In the genomic region with DNA sequence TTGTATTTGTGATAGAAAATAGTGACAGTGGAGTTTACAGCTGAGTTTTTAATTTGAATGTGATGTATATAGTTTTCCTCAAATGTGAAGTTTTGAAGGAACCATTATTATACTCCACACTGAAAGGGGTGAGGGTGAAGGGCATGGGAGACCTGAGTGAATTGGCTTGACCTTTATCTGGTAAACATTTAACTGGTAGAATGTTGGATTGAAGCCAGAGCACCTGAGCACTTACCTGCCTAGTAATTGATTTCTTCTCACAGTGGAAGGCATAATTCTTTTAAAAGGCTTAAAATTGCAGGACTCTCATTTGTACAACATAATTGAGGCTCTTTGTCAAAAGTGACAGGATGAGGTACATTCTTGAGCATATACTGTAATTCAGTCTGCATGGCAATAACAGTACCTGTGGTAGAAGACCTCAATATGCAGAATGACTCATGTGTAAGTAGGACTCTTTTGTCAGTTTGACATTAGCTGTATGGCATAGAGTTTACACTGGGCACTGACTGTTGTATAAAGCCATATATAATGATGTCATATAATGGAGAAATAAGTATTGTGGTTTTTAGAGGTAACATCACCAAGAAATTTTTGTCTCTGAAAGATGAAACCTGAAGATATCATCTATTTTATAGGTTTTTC, we compare ENCODE assay signal across 11 cellular contexts.
DNase-seq lines count a peak whose midpoint lies in the region; ATAC-seq and TF ChIP-seq lines count a peak whose summit lies in the region.
"Had no signal": no experiment of that assay in that cellular context is flagged by ENCODE, and none has a peak within 500 bp of the region (broad histone marks: within the 10 kb centered on the region; RNA-seq: fewer than 3 reads in every experiment).

No MANE protein-coding gene starts in this region.

- no peak overlapping the region for H3K27ac Mint-ChIP-seq in activated CD8-positive, alpha-beta memory T cell treated with anti-CD3 and anti-CD28 coated beads, Interleukin-2, amount 10 ng/mL, durations not matched to agents 7 days and 5 days
- H3K27ac Mint-ChIP-seq in endothelial cell (ENCODE audit: unreplicated experiment): no peak overlapping the region

- no peak for DNase-seq in activated CD8-positive, alpha-beta memory T cell treated with anti-CD3 and anti-CD28 coated beads, Interleukin-2, amount 10 ng/mL, durations not matched to agents 7 days and 5 days
- DNase-seq in activated CD8-positive, alpha-beta memory T cell treated with anti-CD3 and anti-CD28 coated beads for 24 hours: no peak
- peak; percentile 40 for DNase-seq in NCI-H2029 (lab: John Stamatoyannopoulos, UW)
- DNase-seq in renal cortical epithelial cell (ENCODE audit: low read depth): peak; percentile 9
- no peak for DNase-seq in DMS79 treated with DMSO at 0.1 percent for 48 hours (lab: John Stamatoyannopoulos, UW)
- DNase-seq in endothelial cell (ENCODE audit: low spot score): no peak
- no peak for DNase-seq in sigmoid colon
- DNase-seq: islet precursor cell, NCI-H524 treated with DMSO at 0.1 percent for 48 hours, ovary had no signal

- H3K27ac ChIP-seq in sigmoid colon: no peak overlapping the region
- H3K27ac ChIP-seq: ovary had no signal

- no peak for TF ChIP-seq POLR2A in sigmoid colon (IDR thresholded peaks at IDR 0.05)

- peaks cover 5% of the 10 kb centered on the region for H3K4me1 Mint-ChIP-seq in activated CD8-positive, alpha-beta memory T cell treated with anti-CD3 and anti-CD28 coated beads, Interleukin-2, amount 10 ng/mL, durations not matched to agents 7 days and 5 days
- H3K4me1 Mint-ChIP-seq in endothelial cell (ENCODE audit: unreplicated experiment): no peaks in the 10 kb centered on the region

- ATAC-seq in activated CD8-positive, alpha-beta memory T cell treated with anti-CD3 and anti-CD28 coated beads, Interleukin-2, amount 10 ng/mL, durations not matched to agents 7 days and 5 days: peak; percentile 96
- ATAC-seq in HG02970 (IDR thresholded peaks at IDR 0.05; ENCODE audit: low FRiP score, unreplicated experiment): peak; percentile 77

- H3K9me3 ChIP-seq in sigmoid colon: no peaks in the 10 kb centered on the region
- H3K9me3 ChIP-seq: ovary had no signal

- H3K27me3 Mint-ChIP-seq in activated CD8-positive, alpha-beta memory T cell treated with anti-CD3 and anti-CD28 coated beads, Interleukin-2, amount 10 ng/mL, durations not matched to agents 7 days and 5 days: no peaks in the 10 kb centered on the region
- no peaks in the 10 kb centered on the region for H3K27me3 Mint-ChIP-seq in endothelial cell (ENCODE audit: unreplicated experiment)

- no peaks in the 10 kb centered on the region for H3K4me1 ChIP-seq in sigmoid colon

- no peak overlapping the region for H3K4me3 Mint-ChIP-seq in activated CD8-positive, alpha-beta memory T cell treated with anti-CD3 and anti-CD28 coated beads, Interleukin-2, amount 10 ng/mL, durations not matched to agents 7 days and 5 days
- no peak overlapping the region for H3K4me3 Mint-ChIP-seq in endothelial cell (ENCODE audit: unreplicated experiment)

- CTCF ChIA-PET in activated CD8-positive, alpha-beta memory T cell treated with anti-CD3 and anti-CD28 coated beads, Interleukin-2, amount 10 ng/mL, durations not matched to agents 7 days and 5 days (lab: Charles Lee): no interaction called here

- H3K36me3 Mint-ChIP-seq in activated CD8-positive, alpha-beta memory T cell treated with anti-CD3 and anti-CD28 coated beads, Interleukin-2, amount 10 ng/mL, durations not matched to agents 7 days and 5 days: peaks cover 2% of the 10 kb centered on the region
- no peaks in the 10 kb centered on the region for H3K36me3 Mint-ChIP-seq in endothelial cell (ENCODE audit: low read depth, unreplicated experiment)

- H3K36me3 ChIP-seq in sigmoid colon: peaks cover 0 to 11% (median 0%) of the 10 kb centered on the region in 4 donors
- H3K36me3 ChIP-seq: ovary had no signal

- no peaks in the 10 kb centered on the region for H3K9me3 Mint-ChIP-seq in activated CD8-positive, alpha-beta memory T cell treated with anti-CD3 and anti-CD28 coated beads, Interleukin-2, amount 10 ng/mL, durations not matched to agents 7 days and 5 days (ENCODE audit: low read depth)
- no peaks in the 10 kb centered on the region for H3K9me3 Mint-ChIP-seq in endothelial cell (ENCODE audit: unreplicated experiment)

- TF ChIP-seq EP300 in sigmoid colon (IDR thresholded peaks at IDR 0.05): no peak

- TF ChIP-seq CTCF in endothelial cell (IDR thresholded peaks at IDR 0.05; ENCODE audit: unreplicated experiment) (no peak), sigmoid colon (IDR thresholded peaks at IDR 0.05) (no peak)

- no peak overlapping the region for H3K4me3 ChIP-seq in sigmoid colon
- H3K4me3 ChIP-seq: ovary had no signal

- intact Hi-C loops in sigmoid colon (cut with DNase I): no loop called here

- H3K27me3 ChIP-seq in sigmoid colon: no peaks in the 10 kb centered on the region
- H3K27me3 ChIP-seq: ovary had no signal

Comparison
In these comparisons a context has a peak if more than half of its experiments do, and no peak if none do; other contexts are left out.
1. DNase-seq: peak in NCI-H2029 (single experiment) and renal cortical epithelial cell (single experiment); none in activated CD8-positive, alpha-beta memory T cell treated with anti-CD3 and anti-CD28 coated beads, Interleukin-2, amount 10 ng/mL, durations not matched to agents 7 days and 5 days (single experiment), activated CD8-positive, alpha-beta memory T cell treated with anti-CD3 and anti-CD28 coated beads for 24 hours (single experiment), DMS79 treated with DMSO at 0.1 percent for 48 hours (single experiment), endothelial cell (single experiment) and sigmoid colon (single experiment).